Comparison of ENCODE assay signal across 19 cellular contexts in genomic region chr10:78852447-78852846, GRCh38.
"Had no signal": no experiment of that assay in that cellular context is flagged by ENCODE, and none has a peak within 500 bp of the region (broad histone marks: within the 10 kb centered on the region; RNA-seq: fewer than 3 reads in every experiment).

No MANE protein-coding gene starts in this region.

- DNase-seq: effector CD8-positive, alpha-beta T cell; foreskin melanocyte; left ventricle myocardium superior; nucleus accumbens; psoas muscle; right cardiac atrium; sigmoid colon; stimulated activated CD4-positive, alpha-beta T cell treated with anti-CD3 and anti-CD28 coated beads, Interleukin-4, amount 100 ng/mL, for 4 hours; substantia nigra had no signal

- ATAC-seq: left ventricle myocardium superior; psoas muscle; stimulated activated memory B cell treated with anti-CD40 and anti-IgM and Interleukin-4, amounts not matched to agents 10 μg/mL and 1 μg/mL and 100 μg/mL, for 72 hours; stimulated activated naive CD8-positive, alpha-beta T cell treated with anti-CD3 and anti-CD28 coated beads, Interleukin-15, Interleukin-2, amounts not matched to agents 100 U/mL and 50 U/mL, for 24 hours had no signal

- H3K4me1 Mint-ChIP-seq: central memory CD8-positive, alpha-beta T cell; memory B cell; stimulated activated memory B cell treated with anti-CD40 and anti-IgM and Interleukin-4, amounts not matched to agents 10 μg/mL and 1 μg/mL and 100 μg/mL, for 72 hours had no signal

- H3K4me3 ChIP-seq: colonic mucosa, esophagus muscularis mucosa, lung, neural progenitor cell, psoas muscle, sigmoid colon had no signal

- H3K9me3 Mint-ChIP-seq: central memory CD8-positive, alpha-beta T cell; dendritic cell treated with granulocyte-macrophage colony-stimulating factor and Interleukin-4, amounts not matched to agents 40 ng/mL and 50 ng/mL, for 4 days; memory B cell; nephron; neural progenitor cell; stimulated activated memory B cell treated with anti-CD40 and anti-IgM and Interleukin-4, amounts not matched to agents 10 μg/mL and 1 μg/mL and 100 μg/mL, for 72 hours had no signal

- H3K27ac ChIP-seq: colonic mucosa, esophagus muscularis mucosa, neural progenitor cell, psoas muscle, sigmoid colon had no signal

- H3K4me1 ChIP-seq: colonic mucosa, sigmoid colon had no signal

- H3K36me3 Mint-ChIP-seq: memory B cell; neural progenitor cell; stimulated activated memory B cell treated with anti-CD40 and anti-IgM and Interleukin-4, amounts not matched to agents 10 μg/mL and 1 μg/mL and 100 μg/mL, for 72 hours had no signal

- H3K36me3 ChIP-seq: colonic mucosa, esophagus muscularis mucosa, neural progenitor cell, sigmoid colon had no signal

- H3K27ac Mint-ChIP-seq: dendritic cell treated with granulocyte-macrophage colony-stimulating factor and Interleukin-4, amounts not matched to agents 40 ng/mL and 50 ng/mL, for 4 days; memory B cell; neural progenitor cell; stimulated activated memory B cell treated with anti-CD40 and anti-IgM and Interleukin-4, amounts not matched to agents 10 μg/mL and 1 μg/mL and 100 μg/mL, for 72 hours had no signal

- H3K9me3 ChIP-seq: colonic mucosa, esophagus muscularis mucosa, psoas muscle, sigmoid colon had no signal

- H3K27me3 ChIP-seq: colonic mucosa, esophagus muscularis mucosa, neural progenitor cell, sigmoid colon had no signal

- H3K4me3 Mint-ChIP-seq: central memory CD8-positive, alpha-beta T cell; dendritic cell treated with granulocyte-macrophage colony-stimulating factor and Interleukin-4, amounts not matched to agents 40 ng/mL and 50 ng/mL, for 4 days; memory B cell; nephron; neural progenitor cell; stimulated activated memory B cell treated with anti-CD40 and anti-IgM and Interleukin-4, amounts not matched to agents 10 μg/mL and 1 μg/mL and 100 μg/mL, for 72 hours had no signal
